Comparison of ENCODE assay signal across 16 cellular contexts in the genomic region with DNA sequence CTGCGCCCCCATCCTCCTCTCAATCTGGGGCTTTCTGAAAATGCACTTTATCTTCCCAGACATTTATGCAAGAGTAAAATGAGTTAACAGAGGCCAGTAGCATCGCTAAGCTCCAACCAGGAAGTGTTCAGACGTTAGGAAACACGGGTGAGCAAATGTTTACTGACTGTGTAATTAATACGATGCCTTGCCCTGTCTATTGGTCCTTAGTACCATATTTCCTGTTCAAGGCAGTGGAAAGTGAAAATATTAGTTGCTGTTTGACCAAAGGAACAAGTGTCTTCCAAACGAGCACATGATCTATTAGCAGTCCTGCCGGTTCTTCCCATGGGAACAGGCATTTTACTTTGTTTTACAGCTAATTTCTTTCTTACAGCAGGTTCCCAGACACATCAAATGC.
DNase-seq lines count a peak whose midpoint lies in the region; ATAC-seq and TF ChIP-seq lines count a peak whose summit lies in the region.
"Had no signal": no experiment of that assay in that cellular context is flagged by ENCODE, and none has a peak within 500 bp of the region (broad histone marks: within the 10 kb centered on the region; RNA-seq: fewer than 3 reads in every experiment).

No MANE protein-coding gene starts in this region.

- peaks cover 19 to 55% of the 10 kb centered on the region in 2 donors for H3K4me1 ChIP-seq in thoracic aorta (ENCODE audit: control insufficient read depth in 1 of 2, low read depth in 2 of 2)
- no peaks in the 10 kb centered on the region for H3K4me1 ChIP-seq in effector memory CD4-positive, alpha-beta T cell (ENCODE audit: control insufficient read depth, insufficient read depth, low read length, poor library complexity, severe bottlenecking)

- ATAC-seq in thoracic aorta (ENCODE audit: insufficient number of reproducible peaks, low FRiP score, low read depth) (no peak), T-cell (replicated peaks in 1 of 4) (no peak), GM18867 (IDR thresholded peaks at IDR 0.05; ENCODE audit: unreplicated experiment) (no peak)
- ATAC-seq: activated T-cell treated with anti-CD3 and anti-CD28 coated beads, Interleukin-2, amount 50 U/mL, for 4 hours had no signal

- CTCF ChIA-PET in T-cell (lab: Charles Lee) = no interaction called here

- H3K4me3 Mint-ChIP-seq in T-cell = no peak overlapping the region
- H3K4me3 Mint-ChIP-seq: activated naive CD8-positive, alpha-beta T cell treated with anti-CD3 and anti-CD28 coated beads for 36 hours; activated T-cell treated with anti-CD3 and anti-CD28 coated beads, Interleukin-2, amount 50 U/mL, for 4 hours had no signal

- no peaks in the 10 kb centered on the region for H3K27me3 Mint-ChIP-seq in T-cell
- H3K27me3 Mint-ChIP-seq: activated naive CD8-positive, alpha-beta T cell treated with anti-CD3 and anti-CD28 coated beads for 36 hours had no signal

- H3K36me3 Mint-ChIP-seq in T-cell = no peaks in the 10 kb centered on the region
- H3K36me3 Mint-ChIP-seq: activated naive CD8-positive, alpha-beta T cell treated with anti-CD3 and anti-CD28 coated beads for 36 hours had no signal

- no peak overlapping the region for H3K4me3 ChIP-seq in thoracic aorta
- no peak overlapping the region for H3K4me3 ChIP-seq in effector memory CD4-positive, alpha-beta T cell (ENCODE audit: insufficient read depth, low read depth, low read length, poor library complexity, severe bottlenecking)

- peak overlapping the region; percentile 76 for H3K27ac ChIP-seq in VCaP
- peak overlapping the region; percentile 41 to 53 for H3K27ac ChIP-seq in thoracic aorta
- H3K27ac ChIP-seq in effector memory CD4-positive, alpha-beta T cell (ENCODE audit: insufficient read depth, low read length, poor library complexity, severe bottlenecking) = no peak overlapping the region

- no peaks in the 10 kb centered on the region for H3K4me1 Mint-ChIP-seq in T-cell
- H3K4me1 Mint-ChIP-seq: activated naive CD8-positive, alpha-beta T cell treated with anti-CD3 and anti-CD28 coated beads for 36 hours had no signal

- H3K27me3 ChIP-seq in thoracic aorta (replicated peaks; ENCODE audit: insufficient read depth) = no peaks in the 10 kb centered on the region
- no peaks in the 10 kb centered on the region for H3K27me3 ChIP-seq in effector memory CD4-positive, alpha-beta T cell (replicated peaks; ENCODE audit: control insufficient read depth, insufficient read depth, low read length, poor library complexity, severe bottlenecking)

- POLR2A ChIA-PET in T-cell (lab: Charles Lee) = no interaction called here

- H3K36me3 ChIP-seq in thoracic aorta = no peaks in the 10 kb centered on the region
- H3K36me3 ChIP-seq in effector memory CD4-positive, alpha-beta T cell (ENCODE audit: control insufficient read depth, insufficient read depth, low read length) = no peaks in the 10 kb centered on the region

- H3K9me3 Mint-ChIP-seq in T-cell = peaks cover 0 to 10% (median 2%) of the 10 kb centered on the region in 3 donors

- TF ChIP-seq CTCF in VCaP (conservative IDR thresholded peaks at IDR 0.05) = no peak
- TF ChIP-seq CTCF in thoracic aorta (IDR thresholded peaks at IDR 0.05) = no peak

- H3K9me3 ChIP-seq in thoracic aorta = no peaks in the 10 kb centered on the region
- H3K9me3 ChIP-seq in effector memory CD4-positive, alpha-beta T cell (ENCODE audit: control insufficient read depth, low read length) = no peaks in the 10 kb centered on the region

- DNase-seq in NCI-H510A treated with DMSO at 0.1 percent for 48 hours (lab: John Stamatoyannopoulos, UW) = peak; percentile 58
- no peak for DNase-seq in NCI-H510A (lab: John Stamatoyannopoulos, UW)
- peak; percentile 45 for DNase-seq in left kidney (ENCODE audit: low read depth, low spot score)
- DNase-seq in thoracic aorta (ENCODE audit: low spot score) = no peak
- DNase-seq in T-cell = no peak
- no peak for DNase-seq in effector memory CD4-positive, alpha-beta T cell
- DNase-seq: activated CD4-positive, alpha-beta T cell treated with anti-CD3 and anti-CD28 coated beads, Interleukin-2, amount 50 U/mL, for 4 hours; activated naive CD8-positive, alpha-beta T cell treated with anti-CD3 and anti-CD28 coated beads for 36 hours; activated T-cell treated with anti-CD3 and anti-CD28 coated beads, Interleukin-2, amount 50 U/mL, for 4 hours; COR-L47; GDM1; NCI-H1930; NK-92 treated with Interleukin-12 subunit alpha and Interleukin-12 subunit beta, amount 100 ng/mL, for 24 hours; T1000 had no signal

- no peak overlapping the region for H3K27ac Mint-ChIP-seq in T-cell
- H3K27ac Mint-ChIP-seq: activated naive CD8-positive, alpha-beta T cell treated with anti-CD3 and anti-CD28 coated beads for 36 hours had no signal

Comparison
In these comparisons a context has a peak if more than half of its experiments do, and no peak if none do; other contexts are left out.
1. DNase-seq: peak in NCI-H510A treated with DMSO at 0.1 percent for 48 hours (single experiment) and left kidney (single experiment); none in NCI-H510A (single experiment), thoracic aorta (single experiment), T-cell (0 of 34) and effector memory CD4-positive, alpha-beta T cell (0 of 3).